ENCODE assay signal across 12 cellular contexts in the genomic region with DNA sequence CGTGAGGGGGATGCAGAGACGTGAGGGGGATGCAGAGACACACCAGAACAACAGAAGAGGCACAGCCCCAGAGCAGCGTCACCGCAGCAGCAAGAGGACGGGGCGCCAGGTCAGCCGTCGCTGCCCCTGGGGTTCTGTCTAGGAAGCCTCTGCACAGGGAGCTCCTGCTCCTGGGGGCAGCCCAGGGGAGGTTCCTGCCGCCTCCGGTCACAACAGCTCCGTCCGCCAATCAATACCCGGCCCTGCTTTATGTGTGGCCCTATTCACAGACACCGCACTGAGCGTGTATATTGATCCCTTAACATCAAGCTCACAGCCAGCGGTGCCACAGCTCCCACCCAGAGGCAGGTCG.
"Had no signal": no experiment of that assay in that cellular context is flagged by ENCODE, and none has a peak within 500 bp of the region (broad histone marks: within the 10 kb centered on the region; RNA-seq: fewer than 3 reads in every experiment).

No MANE protein-coding gene starts in this region.

- H3K4me2 ChIP-seq: hepatocyte had no signal

- H3K9me3 ChIP-seq: thyroid gland had no signal

- H3K4me3 ChIP-seq: hepatocyte, thyroid gland had no signal

- ATAC-seq: activated T-cell treated with anti-CD3 and anti-CD28 coated beads, Interleukin-2, amount 50 U/mL, for 4 hours; esophagus mucosa; stimulated activated memory B cell treated with anti-CD40 and anti-IgM and Interleukin-4, amounts not matched to agents 10 μg/mL and 1 μg/mL and 100 μg/mL, for 72 hours had no signal

- H2AFZ ChIP-seq: hepatocyte, parathyroid adenoma had no signal

- H3K27me3 Mint-ChIP-seq: stimulated activated memory B cell treated with anti-CD40 and anti-IgM and Interleukin-4, amounts not matched to agents 10 μg/mL and 1 μg/mL and 100 μg/mL, for 72 hours had no signal

- H3K27ac ChIP-seq: hepatocyte, parathyroid adenoma, thyroid gland had no signal

- H3K79me2 ChIP-seq: hepatocyte, parathyroid adenoma had no signal

- H3K4me3 Mint-ChIP-seq: stimulated activated memory B cell treated with anti-CD40 and anti-IgM and Interleukin-4, amounts not matched to agents 10 μg/mL and 1 μg/mL and 100 μg/mL, for 72 hours; T-helper 2 cell treated with Interferon-gamma antibody and Interleukin-4, amounts not matched to agents 5 μg/mL and 100 μg/mL, for 36 hours had no signal

- H3K27ac Mint-ChIP-seq: stimulated activated memory B cell treated with anti-CD40 and anti-IgM and Interleukin-4, amounts not matched to agents 10 μg/mL and 1 μg/mL and 100 μg/mL, for 72 hours had no signal

- DNase-seq: activated effector memory CD4-positive, alpha-beta T cell treated with anti-CD3 and anti-CD28 coated beads, Interleukin-2, amount 50 U/mL, for 16 hours; activated T-cell treated with anti-CD3 and anti-CD28 coated beads, Interleukin-2, amount 50 U/mL, for 4 hours; islet precursor cell; stimulated activated CD4-positive, alpha-beta T cell treated with anti-CD3 and anti-CD28 coated beads, Interleukin-2, amount 100 ng/mL, for 48 hours; thyroid gland had no signal

- H3K27me3 ChIP-seq: hepatocyte, thyroid gland had no signal

- H3K36me3 ChIP-seq: thyroid gland had no signal

- FAIRE-seq: colon, endometrium had no signal

- H3K4me1 ChIP-seq: parathyroid adenoma had no signal
